12 cellular contexts compared by ENCODE assay signal in the genomic region with DNA sequence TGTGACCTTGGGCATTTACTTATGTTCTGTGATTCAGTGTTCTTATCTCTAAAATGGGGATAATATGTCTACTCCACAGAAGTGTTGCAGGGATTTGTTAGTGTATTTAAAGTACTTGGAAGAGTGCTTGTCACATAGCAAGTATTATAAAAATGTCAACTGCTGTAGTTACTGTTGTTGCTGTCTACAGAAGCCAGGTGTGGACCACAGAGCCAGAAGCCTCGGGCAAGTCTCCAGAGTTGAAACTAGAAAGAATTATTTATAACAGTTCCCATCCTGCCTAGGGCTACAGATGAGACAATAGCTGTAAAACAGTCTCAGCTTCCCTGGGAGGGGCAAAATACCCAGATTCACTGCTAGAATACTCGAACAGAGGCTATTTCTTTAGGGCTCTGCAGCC. TPM values are rescaled to one million over a fixed set of nuclear protein-coding genes. Genes with fewer than 3 reads are reported as not detected.
DNase-seq lines count a peak whose midpoint lies in the region; ATAC-seq lines count a peak whose summit lies in the region.
"Had no signal": no experiment of that assay in that cellular context is flagged by ENCODE, and none has a peak within 500 bp of the region (broad histone marks: within the 10 kb centered on the region; RNA-seq: fewer than 3 reads in every experiment).

No MANE protein-coding gene starts in this region.

- no peak overlapping the region for H3K4me3 ChIP-seq in mesendoderm (ENCODE audit: low read length)
- H3K4me3 ChIP-seq: GM23248, neural progenitor cell had no signal

- no peaks in the 10 kb centered on the region for H3K27me3 ChIP-seq in mesendoderm (ENCODE audit: insufficient read depth, low read length, poor library complexity)
- H3K27me3 ChIP-seq: brain microvascular endothelial cell, neural progenitor cell had no signal

- H3K79me1 ChIP-seq in mesendoderm (ENCODE audit: low read length): no peaks in the 10 kb centered on the region

- H3K4me3 Mint-ChIP-seq in T-helper 17 cell: no peak overlapping the region
- H3K4me3 Mint-ChIP-seq: neural progenitor cell had no signal

- no peaks in the 10 kb centered on the region for H3K9me3 ChIP-seq in T-helper 17 cell (ENCODE audit: control insufficient read depth, low read length, poor library complexity, severe bottlenecking)

- peaks cover 18% of the 10 kb centered on the region for H3K4me1 Mint-ChIP-seq in T-helper 17 cell
- H3K4me1 Mint-ChIP-seq: neural progenitor cell had no signal

- no peaks in the 10 kb centered on the region for H3K36me3 Mint-ChIP-seq in T-helper 17 cell (ENCODE audit: low read depth)
- H3K36me3 Mint-ChIP-seq: neural progenitor cell had no signal

- ATAC-seq in GM21786 (IDR thresholded peaks at IDR 0.05; ENCODE audit: unreplicated experiment): peak; percentile 36
- no peak for ATAC-seq in T-helper 17 cell
- no peak for ATAC-seq in esophagus mucosa

- H3K4ac ChIP-seq in mesendoderm (ENCODE audit: low read depth, low read length): no peak overlapping the region

- peak overlapping the region; percentile 37 for H3K27ac Mint-ChIP-seq in T-helper 17 cell
- H3K27ac Mint-ChIP-seq: neural progenitor cell had no signal

- no CpG with 5 or more reads among the region's 2 CpGs for WGBS in mesendoderm (ENCODE audit: extremely low coverage, insufficient coverage, low lambda C conversion rate)

- no peak overlapping the region for H3K18ac ChIP-seq in mesendoderm (ENCODE audit: low read length)

- no peak overlapping the region for H3K23ac ChIP-seq in mesendoderm (ENCODE audit: low read length)

- H3K27me3 Mint-ChIP-seq in T-helper 17 cell: no peaks in the 10 kb centered on the region

- no peaks in the 10 kb centered on the region for H3K79me2 ChIP-seq in mesendoderm (ENCODE audit: control insufficient read depth, insufficient read depth, low read length)

- peak overlapping the region; percentile 6 for H2BK15ac ChIP-seq in mesendoderm (replicated peaks; ENCODE audit: low read depth)

- no peak overlapping the region for H2BK5ac ChIP-seq in mesendoderm (ENCODE audit: low read length)

- H2BK120ac ChIP-seq in mesendoderm (ENCODE audit: low read depth, low read length): no peak overlapping the region

- no peaks in the 10 kb centered on the region for H3K4me1 ChIP-seq in mesendoderm (ENCODE audit: control insufficient read depth, low read depth, low read length)
- H3K4me1 ChIP-seq: neural progenitor cell had no signal

- no peak overlapping the region for H4K8ac ChIP-seq in mesendoderm (ENCODE audit: low read depth, low read length)

- H3K9ac ChIP-seq in mesendoderm (ENCODE audit: low read length): no peak overlapping the region
- H3K9ac ChIP-seq: GM23248, neural progenitor cell had no signal

- H4K5ac ChIP-seq in mesendoderm (ENCODE audit: low read length): no peak overlapping the region

- no peak overlapping the region for H3K4me2 ChIP-seq in mesendoderm (ENCODE audit: low read length)
- H3K4me2 ChIP-seq: neural progenitor cell had no signal

- DNase-seq in EH (ENCODE audit: low read depth) (peak; percentile 39), T-helper 17 cell (no peak), mesendoderm (no peak), germinal center (ENCODE audit: low spot score) (no peak), foreskin melanocyte (no peak), AG08396 (ENCODE audit: low spot score) (no peak)
- DNase-seq: GM23248, NCI-H524 had no signal

- H3K27ac ChIP-seq in mesendoderm (ENCODE audit: low read depth, low read length): no peak overlapping the region
- H3K27ac ChIP-seq: brain microvascular endothelial cell, neural progenitor cell had no signal

- H3K36me3 ChIP-seq in mesendoderm (ENCODE audit: control insufficient read depth, insufficient read depth, low read length): no peaks in the 10 kb centered on the region
- H3K36me3 ChIP-seq: brain microvascular endothelial cell, neural progenitor cell had no signal

- H3K56ac ChIP-seq in mesendoderm (ENCODE audit: low read length): no peak overlapping the region

- H2AK5ac ChIP-seq in mesendoderm (ENCODE audit: low read length): no peak overlapping the region

RNA-seq across cellular contexts. Expression of a gene that starts 55.4 kb away (rescaled TPM):
- total RNA-seq in T-helper 17 cell: 10 to 100 TPM; 45.5 to 51.3 TPM
- polyA plus RNA-seq in mesendoderm (2013, experiment 1 of 2): 13.2 TPM
- polyA plus RNA-seq in mesendoderm (2013, experiment 2 of 2): 13.6 TPM
- 10.1 TPM for total RNA-seq in esophagus mucosa
